In the genomic region with DNA sequence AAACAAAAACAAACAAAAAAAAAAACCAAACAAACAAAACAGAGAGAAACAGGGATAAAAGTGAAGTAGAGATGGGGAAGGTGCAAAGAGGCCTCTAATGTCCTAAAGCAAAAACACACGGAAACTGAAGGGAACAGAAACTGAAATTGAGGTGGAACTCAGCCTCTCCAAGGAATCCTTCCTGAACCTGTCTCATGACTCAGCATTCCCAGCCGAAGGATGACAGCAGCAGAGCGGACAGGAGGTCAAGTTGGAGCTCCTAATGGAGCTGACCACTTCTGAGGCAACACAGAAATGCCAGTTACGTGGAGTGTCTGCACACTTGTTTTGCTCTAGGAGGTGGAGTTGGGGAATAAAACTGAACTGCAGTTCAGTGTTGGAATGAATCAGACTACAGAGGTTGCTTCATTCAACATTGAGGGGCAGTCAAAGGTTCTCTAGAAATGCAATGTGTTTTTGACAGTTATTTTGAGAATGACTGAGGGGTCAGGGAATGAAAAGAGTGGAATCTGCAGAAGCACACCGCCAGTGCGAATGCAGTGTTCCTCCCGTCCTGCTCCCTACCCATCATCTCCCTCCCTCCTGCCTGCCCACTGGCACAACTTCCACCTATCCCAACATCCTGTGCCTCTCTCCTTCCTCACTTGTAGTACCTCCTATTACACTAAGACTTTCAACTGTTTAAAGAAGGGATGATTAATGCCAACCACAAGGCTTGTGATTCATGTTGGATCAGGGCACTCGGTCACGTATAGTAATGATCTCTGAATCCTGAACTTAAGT, we compare ENCODE assay signal across 1 cellular context.
TF ChIP-seq lines count a peak whose summit lies in the region.

No MANE protein-coding gene starts in this region.

TF ChIP-seq in HepG2, 621 proteins besides CTCF, POLR2A, EP300 and RAD21 (continued from another document and continues in another):
- TF ChIP-seq, protein P1, sequence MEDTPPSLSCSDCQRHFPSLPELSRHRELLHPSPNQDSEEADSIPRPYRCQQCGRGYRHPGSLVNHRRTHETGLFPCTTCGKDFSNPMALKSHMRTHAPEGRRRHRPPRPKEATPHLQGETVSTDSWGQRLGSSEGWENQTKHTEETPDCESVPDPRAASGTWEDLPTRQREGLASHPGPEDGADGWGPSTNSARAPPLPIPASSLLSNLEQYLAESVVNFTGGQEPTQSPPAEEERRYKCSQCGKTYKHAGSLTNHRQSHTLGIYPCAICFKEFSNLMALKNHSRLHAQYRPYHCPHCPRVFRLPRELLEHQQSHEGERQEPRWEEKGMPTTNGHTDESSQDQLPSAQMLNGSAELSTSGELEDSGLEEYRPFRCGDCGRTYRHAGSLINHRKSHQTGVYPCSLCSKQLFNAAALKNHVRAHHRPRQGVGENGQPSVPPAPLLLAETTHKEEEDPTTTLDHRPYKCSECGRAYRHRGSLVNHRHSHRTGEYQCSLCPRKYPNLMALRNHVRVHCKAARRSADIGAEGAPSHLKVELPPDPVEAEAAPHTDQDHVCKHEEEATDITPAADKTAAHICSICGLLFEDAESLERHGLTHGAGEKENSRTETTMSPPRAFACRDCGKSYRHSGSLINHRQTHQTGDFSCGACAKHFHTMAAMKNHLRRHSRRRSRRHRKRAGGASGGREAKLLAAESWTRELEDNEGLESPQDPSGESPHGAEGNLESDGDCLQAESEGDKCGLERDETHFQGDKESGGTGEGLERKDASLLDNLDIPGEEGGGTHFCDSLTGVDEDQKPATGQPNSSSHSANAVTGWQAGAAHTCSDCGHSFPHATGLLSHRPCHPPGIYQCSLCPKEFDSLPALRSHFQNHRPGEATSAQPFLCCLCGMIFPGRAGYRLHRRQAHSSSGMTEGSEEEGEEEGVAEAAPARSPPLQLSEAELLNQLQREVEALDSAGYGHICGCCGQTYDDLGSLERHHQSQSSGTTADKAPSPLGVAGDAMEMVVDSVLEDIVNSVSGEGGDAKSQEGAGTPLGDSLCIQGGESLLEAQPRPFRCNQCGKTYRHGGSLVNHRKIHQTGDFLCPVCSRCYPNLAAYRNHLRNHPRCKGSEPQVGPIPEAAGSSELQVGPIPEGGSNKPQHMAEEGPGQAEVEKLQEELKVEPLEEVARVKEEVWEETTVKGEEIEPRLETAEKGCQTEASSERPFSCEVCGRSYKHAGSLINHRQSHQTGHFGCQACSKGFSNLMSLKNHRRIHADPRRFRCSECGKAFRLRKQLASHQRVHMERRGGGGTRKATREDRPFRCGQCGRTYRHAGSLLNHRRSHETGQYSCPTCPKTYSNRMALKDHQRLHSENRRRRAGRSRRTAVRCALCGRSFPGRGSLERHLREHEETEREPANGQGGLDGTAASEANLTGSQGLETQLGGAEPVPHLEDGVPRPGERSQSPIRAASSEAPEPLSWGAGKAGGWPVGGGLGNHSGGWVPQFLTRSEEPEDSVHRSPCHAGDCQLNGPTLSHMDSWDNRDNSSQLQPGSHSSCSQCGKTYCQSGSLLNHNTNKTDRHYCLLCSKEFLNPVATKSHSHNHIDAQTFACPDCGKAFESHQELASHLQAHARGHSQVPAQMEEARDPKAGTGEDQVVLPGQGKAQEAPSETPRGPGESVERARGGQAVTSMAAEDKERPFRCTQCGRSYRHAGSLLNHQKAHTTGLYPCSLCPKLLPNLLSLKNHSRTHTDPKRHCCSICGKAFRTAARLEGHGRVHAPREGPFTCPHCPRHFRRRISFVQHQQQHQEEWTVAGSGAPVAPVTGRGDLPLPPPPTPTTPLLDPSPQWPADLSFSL (CRISPR knock-in tag; IDR thresholded peaks at IDR 0.05) = no peak
- TF ChIP-seq ZFX (CRISPR knock-in tag; IDR thresholded peaks at IDR 0.05; ENCODE audit: low read depth) (no peak), PAX8 (CRISPR knock-in tag; IDR thresholded peaks at IDR 0.05; ENCODE audit: borderline replicate concordance) (no peak), ZKSCAN5 (CRISPR knock-in tag; IDR thresholded peaks at IDR 0.05) (no peak), ZBTB21 (CRISPR knock-in tag; IDR thresholded peaks at IDR 0.05) (0 out of 2 replicates have a peak, but pooled peaks have one; percentile 14), AKNA (CRISPR knock-in tag; IDR thresholded peaks at IDR 0.05; ENCODE audit: borderline replicate concordance) (no peak), CCAR2 (optimal IDR thresholded peaks at IDR 0.05; ENCODE audit: low read depth, low read length) (no peak), PPARG (CRISPR knock-in tag; conservative IDR thresholded peaks at IDR 0.05) (no peak), RXRB (CRISPR knock-in tag; IDR thresholded peaks at IDR 0.05; ENCODE audit: borderline replicate concordance) (0 out of 2 replicates have a peak, but pooled peaks have one; percentile 28), ZNF205 (CRISPR knock-in tag; IDR thresholded peaks at IDR 0.05) (peak; percentile 27; the same call in 1 of the 2 replicates), KAT8 (CRISPR knock-in tag; IDR thresholded peaks at IDR 0.05) (no peak), SIX1 (CRISPR knock-in tag; IDR thresholded peaks at IDR 0.05; ENCODE audit: borderline replicate concordance) (no peak), GABPA (IDR thresholded peaks at IDR 0.05; ENCODE audit: low read depth, low read length) (no peak), GABPA (CRISPR knock-in tag; IDR thresholded peaks at IDR 0.05; ENCODE audit: low read depth) (no peak), MAFF (IDR thresholded peaks at IDR 0.05; ENCODE audit: low read depth, low read length) (peak; percentile 95), MIXL1 (CRISPR knock-in tag; IDR thresholded peaks at IDR 0.05) (no peak), TARDBP (CRISPR knock-in tag; IDR thresholded peaks at IDR 0.05) (no peak), FOXA3 (CRISPR knock-in tag; IDR thresholded peaks at IDR 0.05) (no peak), ZNF605 (CRISPR knock-in tag; IDR thresholded peaks at IDR 0.05) (peak; percentile 63; the same call in 1 of the 2 replicates), ISL2 (CRISPR knock-in tag; IDR thresholded peaks at IDR 0.05) (no peak), NFE2 (CRISPR knock-in tag; IDR thresholded peaks at IDR 0.05) (peak; percentile 86; the same call in 1 of the 2 replicates), TFE3 (CRISPR knock-in tag; IDR thresholded peaks at IDR 0.05) (0 out of 2 replicates have a peak, but pooled peaks have one; percentile 13), ZNF552 (CRISPR knock-in tag; IDR thresholded peaks at IDR 0.05; ENCODE audit: borderline replicate concordance) (no peak), ZKSCAN1 (IDR thresholded peaks at IDR 0.05; ENCODE audit: low read length) (no peak), GATAD2A (CRISPR knock-in tag; IDR thresholded peaks at IDR 0.05) (0 out of 2 replicates have a peak, but pooled peaks have one; percentile 15), BORCS8-MEF2B (CRISPR knock-in tag; IDR thresholded peaks at IDR 0.05) (no peak), CREB1 (IDR thresholded peaks at IDR 0.05) (peak; percentile 16; the same call in 1 of the 2 replicates), CREB1 (CRISPR knock-in tag; IDR thresholded peaks at IDR 0.05) (no peak), SP4 (CRISPR knock-in tag; IDR thresholded peaks at IDR 0.05) (no peak), ZNF484 (CRISPR knock-in tag; IDR thresholded peaks at IDR 0.05; ENCODE audit: borderline replicate concordance, low read depth) (no peak), MAZ (IDR thresholded peaks at IDR 0.05; ENCODE audit: borderline replicate concordance, low read depth, low read length) (no peak), MAZ (CRISPR knock-in tag; IDR thresholded peaks at IDR 0.05; ENCODE audit: low read depth) (no peak), RNF2 (conservative IDR thresholded peaks at IDR 0.05; ENCODE audit: low read depth) (no peak)
- TF ChIP-seq, protein P2, sequence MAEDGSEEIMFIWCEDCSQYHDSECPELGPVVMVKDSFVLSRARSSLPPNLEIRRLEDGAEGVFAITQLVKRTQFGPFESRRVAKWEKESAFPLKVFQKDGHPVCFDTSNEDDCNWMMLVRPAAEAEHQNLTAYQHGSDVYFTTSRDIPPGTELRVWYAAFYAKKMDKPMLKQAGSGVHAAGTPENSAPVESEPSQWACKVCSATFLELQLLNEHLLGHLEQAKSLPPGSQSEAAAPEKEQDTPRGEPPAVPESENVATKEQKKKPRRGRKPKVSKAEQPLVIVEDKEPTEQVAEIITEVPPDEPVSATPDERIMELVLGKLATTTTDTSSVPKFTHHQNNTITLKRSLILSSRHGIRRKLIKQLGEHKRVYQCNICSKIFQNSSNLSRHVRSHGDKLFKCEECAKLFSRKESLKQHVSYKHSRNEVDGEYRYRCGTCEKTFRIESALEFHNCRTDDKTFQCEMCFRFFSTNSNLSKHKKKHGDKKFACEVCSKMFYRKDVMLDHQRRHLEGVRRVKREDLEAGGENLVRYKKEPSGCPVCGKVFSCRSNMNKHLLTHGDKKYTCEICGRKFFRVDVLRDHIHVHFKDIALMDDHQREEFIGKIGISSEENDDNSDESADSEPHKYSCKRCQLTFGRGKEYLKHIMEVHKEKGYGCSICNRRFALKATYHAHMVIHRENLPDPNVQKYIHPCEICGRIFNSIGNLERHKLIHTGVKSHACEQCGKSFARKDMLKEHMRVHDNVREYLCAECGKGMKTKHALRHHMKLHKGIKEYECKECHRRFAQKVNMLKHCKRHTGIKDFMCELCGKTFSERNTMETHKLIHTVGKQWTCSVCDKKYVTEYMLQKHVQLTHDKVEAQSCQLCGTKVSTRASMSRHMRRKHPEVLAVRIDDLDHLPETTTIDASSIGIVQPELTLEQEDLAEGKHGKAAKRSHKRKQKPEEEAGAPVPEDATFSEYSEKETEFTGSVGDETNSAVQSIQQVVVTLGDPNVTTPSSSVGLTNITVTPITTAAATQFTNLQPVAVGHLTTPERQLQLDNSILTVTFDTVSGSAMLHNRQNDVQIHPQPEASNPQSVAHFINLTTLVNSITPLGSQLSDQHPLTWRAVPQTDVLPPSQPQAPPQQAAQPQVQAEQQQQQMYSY (CRISPR knock-in tag; IDR thresholded peaks at IDR 0.05) = no peak
- TF ChIP-seq, protein P3, sequence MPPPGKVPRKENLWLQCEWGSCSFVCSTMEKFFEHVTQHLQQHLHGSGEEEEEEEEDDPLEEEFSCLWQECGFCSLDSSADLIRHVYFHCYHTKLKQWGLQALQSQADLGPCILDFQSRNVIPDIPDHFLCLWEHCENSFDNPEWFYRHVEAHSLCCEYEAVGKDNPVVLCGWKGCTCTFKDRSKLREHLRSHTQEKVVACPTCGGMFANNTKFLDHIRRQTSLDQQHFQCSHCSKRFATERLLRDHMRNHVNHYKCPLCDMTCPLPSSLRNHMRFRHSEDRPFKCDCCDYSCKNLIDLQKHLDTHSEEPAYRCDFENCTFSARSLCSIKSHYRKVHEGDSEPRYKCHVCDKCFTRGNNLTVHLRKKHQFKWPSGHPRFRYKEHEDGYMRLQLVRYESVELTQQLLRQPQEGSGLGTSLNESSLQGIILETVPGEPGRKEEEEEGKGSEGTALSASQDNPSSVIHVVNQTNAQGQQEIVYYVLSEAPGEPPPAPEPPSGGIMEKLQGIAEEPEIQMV (CRISPR knock-in tag; IDR thresholded peaks at IDR 0.05; ENCODE audit: low read depth) = no peak
- TF ChIP-seq, protein P4, sequence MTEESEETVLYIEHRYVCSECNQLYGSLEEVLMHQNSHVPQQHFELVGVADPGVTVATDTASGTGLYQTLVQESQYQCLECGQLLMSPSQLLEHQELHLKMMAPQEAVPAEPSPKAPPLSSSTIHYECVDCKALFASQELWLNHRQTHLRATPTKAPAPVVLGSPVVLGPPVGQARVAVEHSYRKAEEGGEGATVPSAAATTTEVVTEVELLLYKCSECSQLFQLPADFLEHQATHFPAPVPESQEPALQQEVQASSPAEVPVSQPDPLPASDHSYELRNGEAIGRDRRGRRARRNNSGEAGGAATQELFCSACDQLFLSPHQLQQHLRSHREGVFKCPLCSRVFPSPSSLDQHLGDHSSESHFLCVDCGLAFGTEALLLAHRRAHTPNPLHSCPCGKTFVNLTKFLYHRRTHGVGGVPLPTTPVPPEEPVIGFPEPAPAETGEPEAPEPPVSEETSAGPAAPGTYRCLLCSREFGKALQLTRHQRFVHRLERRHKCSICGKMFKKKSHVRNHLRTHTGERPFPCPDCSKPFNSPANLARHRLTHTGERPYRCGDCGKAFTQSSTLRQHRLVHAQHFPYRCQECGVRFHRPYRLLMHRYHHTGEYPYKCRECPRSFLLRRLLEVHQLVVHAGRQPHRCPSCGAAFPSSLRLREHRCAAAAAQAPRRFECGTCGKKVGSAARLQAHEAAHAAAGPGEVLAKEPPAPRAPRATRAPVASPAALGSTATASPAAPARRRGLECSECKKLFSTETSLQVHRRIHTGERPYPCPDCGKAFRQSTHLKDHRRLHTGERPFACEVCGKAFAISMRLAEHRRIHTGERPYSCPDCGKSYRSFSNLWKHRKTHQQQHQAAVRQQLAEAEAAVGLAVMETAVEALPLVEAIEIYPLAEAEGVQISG (CRISPR knock-in tag; IDR thresholded peaks at IDR 0.05) = 0 out of 2 replicates have a peak, but pooled peaks have one; percentile 20
